Comparison of ENCODE assay signal across 25 cellular contexts in genomic region chr12:94855853-94856252, GRCh38.
"Had no signal": no experiment of that assay in that cellular context is flagged by ENCODE, and none has a peak within 500 bp of the region (broad histone marks: within the 10 kb centered on the region; RNA-seq: fewer than 3 reads in every experiment).

No MANE protein-coding gene starts in this region.

- H3K27ac ChIP-seq: foreskin keratinocyte, hepatocyte, left lung, neural progenitor cell, spleen, thyroid gland had no signal

- FAIRE-seq: endometrium, TTC549 had no signal

- H3K9ac ChIP-seq: neural progenitor cell had no signal

- H3K27me3 ChIP-seq: hepatocyte, left lung, neural progenitor cell, spleen, thyroid gland had no signal

- H3K4me3 ChIP-seq: hepatocyte, left lung, lung, neural progenitor cell, spleen, thyroid gland had no signal

- H2AFZ ChIP-seq: hepatocyte, neural progenitor cell had no signal

- H3K36me3 ChIP-seq: left lung, neural progenitor cell, spleen, thyroid gland had no signal

- H3K4me1 ChIP-seq: foreskin keratinocyte, left lung, neural progenitor cell, spleen, thyroid gland had no signal

- DNase-seq: activated CD4-positive, alpha-beta T cell treated with anti-CD3 and anti-CD28 coated beads for 4 hours; activated CD4-positive, alpha-beta T cell treated with anti-CD3 and anti-CD28 coated beads, Interleukin-2, amount 50 U/mL, for 48 hours; activated CD4-positive, CD25-positive, alpha-beta regulatory T cell; activated CD8-positive, alpha-beta memory T cell treated with anti-CD3 and anti-CD28 coated beads, Interleukin-2, amount 10 ng/mL, durations not matched to agents 7 days and 5 days; activated gamma-delta T cell treated with Interleukin-2 at 50 U/mL for 16 hours; activated T-cell treated with anti-CD3 and anti-CD28 coated beads for 4 hours; aorta; caudate nucleus; effector CD4-positive, alpha-beta T cell; foreskin keratinocyte; glutamatergic neuron; kidney glomerular epithelial cell; left lung; naive thymus-derived CD8-positive, alpha-beta T cell; retina; spleen; stimulated activated CD4-positive, alpha-beta T cell treated with anti-CD3 and anti-CD28 coated beads, Interleukin-4, amount 100 ng/mL, for 1 hour; stimulated activated naive CD4-positive, alpha-beta T cell; T-cell; thyroid gland had no signal

- ATAC-seq: activated CD8-positive, alpha-beta memory T cell treated with anti-CD3 and anti-CD28 coated beads, Interleukin-2, amount 10 ng/mL, durations not matched to agents 7 days and 5 days; foreskin keratinocyte; left lung; naive thymus-derived CD8-positive, alpha-beta T cell; T-cell had no signal

- H3K9me3 ChIP-seq: left lung, thyroid gland had no signal

- H3K4me2 ChIP-seq: hepatocyte, neural progenitor cell had no signal
